Comparison of ENCODE assay signal across 8 cellular contexts in genomic region chr10:92848441-92849233, GRCh38. TPM values are rescaled to one million over a fixed set of nuclear protein-coding genes. Genes with fewer than 3 reads are reported as not detected.
DNase-seq lines count a peak whose midpoint lies in the region; ATAC-seq lines count a peak whose summit lies in the region.

TSS of gene EXOC6 (plus strand) at chr10:92848520. CDS start at chr10:92848534, 14 bp downstream.

- CTCF ChIA-PET in CD8-positive, alpha-beta memory T cell (lab: Charles Lee) = interaction anchor here (1.0 to 2.0 kb wide), 7 partner anchors 10 to 1441 kb away, joined by 3 to 13 read pairs (median 3); no protein-coding TSS in a partner anchor
- CTCF ChIA-PET in activated CD8-positive, alpha-beta memory T cell treated with anti-CD3 and anti-CD28 coated beads, Interleukin-2, amount 10 ng/mL, durations not matched to agents 7 days and 5 days (lab: Charles Lee) = interaction anchor here (0.8 to 4.5 kb wide), 5 partner anchors 8 to 37 kb away, joined by 3 to 14 read pairs (median 6); no protein-coding TSS in a partner anchor

- ATAC-seq in GM19351 (IDR thresholded peaks at IDR 0.05; ENCODE audit: unreplicated experiment) (peak; percentile 72), HG03520 (IDR thresholded peaks at IDR 0.05; ENCODE audit: unreplicated experiment) (peak; percentile 69)
- peak; percentile 88 for ATAC-seq in activated CD8-positive, alpha-beta memory T cell treated with anti-CD3 and anti-CD28 coated beads, Interleukin-2, amount 10 ng/mL, durations not matched to agents 7 days and 5 days

- H3K27me3 ChIP-seq in CD8-positive, alpha-beta memory T cell (ENCODE audit: insufficient read depth, low read length, poor library complexity, severe bottlenecking) = no peaks in the 10 kb centered on the region
- no peaks in the 10 kb centered on the region for H3K27me3 ChIP-seq in endocrine pancreas (ENCODE audit: control insufficient read depth, insufficient read depth, low read length)

- H3K9me3 ChIP-seq in CD8-positive, alpha-beta memory T cell (ENCODE audit: low read length) = no peaks in the 10 kb centered on the region
- no peaks in the 10 kb centered on the region for H3K9me3 ChIP-seq in endocrine pancreas (ENCODE audit: control insufficient read depth, low read length)

- peaks cover 13% of the 10 kb centered on the region for H3K4me1 ChIP-seq in CD8-positive, alpha-beta memory T cell (ENCODE audit: insufficient read depth, low read length)
- no peaks in the 10 kb centered on the region for H3K4me1 ChIP-seq in endocrine pancreas (ENCODE audit: control insufficient read depth, insufficient read depth, low read length)

- H3K9me3 Mint-ChIP-seq in CD8-positive, alpha-beta memory T cell = no peaks in the 10 kb centered on the region
- peaks cover 4% of the 10 kb centered on the region for H3K9me3 Mint-ChIP-seq in activated CD8-positive, alpha-beta memory T cell treated with anti-CD3 and anti-CD28 coated beads, Interleukin-2, amount 10 ng/mL, durations not matched to agents 7 days and 5 days (ENCODE audit: low read depth)

- H3K36me3 ChIP-seq in CD8-positive, alpha-beta memory T cell (ENCODE audit: insufficient read depth, low read length) = no peaks in the 10 kb centered on the region
- no peaks in the 10 kb centered on the region for H3K36me3 ChIP-seq in endocrine pancreas (ENCODE audit: control insufficient read depth, insufficient read depth, low read length)

- POLR2A ChIA-PET in CD8-positive, alpha-beta memory T cell (lab: Charles Lee) = interaction anchor here (0.5 to 1.2 kb wide), 7 partner anchors 11 to 1686 kb away, joined by 3 to 7 read pairs (median 3); no protein-coding TSS in a partner anchor

- H3K36me3 Mint-ChIP-seq in CD8-positive, alpha-beta memory T cell = peaks cover 0 to 1% (median 0%) of the 10 kb centered on the region in 3 donors
- H3K36me3 Mint-ChIP-seq in activated CD8-positive, alpha-beta memory T cell treated with anti-CD3 and anti-CD28 coated beads, Interleukin-2, amount 10 ng/mL, durations not matched to agents 7 days and 5 days = peaks cover 4% of the 10 kb centered on the region

- peak within 1 kb of the TSS; percentile 88 to 94 (median 91) for H3K27ac Mint-ChIP-seq in CD8-positive, alpha-beta memory T cell
- H3K27ac Mint-ChIP-seq in activated CD8-positive, alpha-beta memory T cell treated with anti-CD3 and anti-CD28 coated beads, Interleukin-2, amount 10 ng/mL, durations not matched to agents 7 days and 5 days = peak within 1 kb of the TSS; percentile 86

- peak within 1 kb of the TSS; percentile 88 to 92 (median 91) for H3K4me3 Mint-ChIP-seq in CD8-positive, alpha-beta memory T cell
- H3K4me3 Mint-ChIP-seq in activated CD8-positive, alpha-beta memory T cell treated with anti-CD3 and anti-CD28 coated beads, Interleukin-2, amount 10 ng/mL, durations not matched to agents 7 days and 5 days = peak within 1 kb of the TSS; percentile 78

- peak within 1 kb of the TSS; percentile 71 for H3K9ac ChIP-seq in endocrine pancreas (ENCODE audit: control insufficient read depth, insufficient read depth, low read length)

- peak within 1 kb of the TSS; percentile 72 for H3K4me3 ChIP-seq in CD8-positive, alpha-beta memory T cell (ENCODE audit: low read length)
- H3K4me3 ChIP-seq in endocrine pancreas (ENCODE audit: control insufficient read depth, insufficient read depth, low read length) = peak within 1 kb of the TSS; percentile 89

- no peaks in the 10 kb centered on the region for H3K27me3 Mint-ChIP-seq in CD8-positive, alpha-beta memory T cell
- H3K27me3 Mint-ChIP-seq in activated CD8-positive, alpha-beta memory T cell treated with anti-CD3 and anti-CD28 coated beads, Interleukin-2, amount 10 ng/mL, durations not matched to agents 7 days and 5 days = no peaks in the 10 kb centered on the region

- peaks cover 13 to 30% (median 28%) of the 10 kb centered on the region in 3 donors for H3K4me1 Mint-ChIP-seq in CD8-positive, alpha-beta memory T cell
- H3K4me1 Mint-ChIP-seq in activated CD8-positive, alpha-beta memory T cell treated with anti-CD3 and anti-CD28 coated beads, Interleukin-2, amount 10 ng/mL, durations not matched to agents 7 days and 5 days = peaks cover 29% of the 10 kb centered on the region

- peak; percentile 80 to 92 (median 88) for DNase-seq in CD8-positive, alpha-beta memory T cell
- DNase-seq in NOMO-1 treated with DMSO at 0.1 percent for 48 hours (lab: John Stamatoyannopoulos, UW; ENCODE audit: unreplicated experiment) = peak; percentile 54
- peak; percentile 90 for DNase-seq in activated CD8-positive, alpha-beta memory T cell treated with anti-CD3 and anti-CD28 coated beads, Interleukin-2, amount 10 ng/mL, durations not matched to agents 7 days and 5 days
- peak; percentile 94 for DNase-seq in mesenteric fat pad (ENCODE audit: low spot score)
- DNase-seq in stimulated activated CD8-positive, alpha-beta memory T cell treated with anti-CD3 and anti-CD28 coated beads, Interleukin-15, amount 100 ng/mL, for 1 hour (ENCODE audit: low read depth) = peak; percentile 65

- peak within 1 kb of the TSS; percentile 72 for H3K27ac ChIP-seq in CD8-positive, alpha-beta memory T cell (ENCODE audit: low read depth, low read length)

RNA-seq across cellular contexts. Expression of gene EXOC6, which starts in this region (rescaled TPM):
- 10 to 100 TPM; 10.6 to 10.9 TPM for total RNA-seq in CD8-positive, alpha-beta memory T cell
- polyA plus RNA-seq in CD8-positive, alpha-beta memory T cell = 7.3 TPM
- 10 to 100 TPM; 11.9 to 12.1 TPM for total RNA-seq in activated CD8-positive, alpha-beta memory T cell treated with anti-CD3 and anti-CD28 coated beads, Interleukin-2, amount 10 ng/mL, durations not matched to agents 7 days and 5 days
- total RNA-seq in mesenteric fat pad = 12.3 TPM

Comparison
In these comparisons a context has a peak if more than half of its experiments do, and no peak if none do; other contexts are left out.
1. Peak in every context shown above with its lines: DNase-seq, ATAC-seq, H3K4me3 ChIP-seq and H3K27ac ChIP-seq.